ENCODE assay signal across 1 cellular context in genomic region chr10:24128066-24128751, GRCh38.
TF ChIP-seq lines count a peak whose summit lies in the region.

No MANE protein-coding gene starts in this region.

TF ChIP-seq in GM23338, 12 proteins besides CTCF, POLR2A, EP300 and RAD21 (continued from another document):
- TF ChIP-seq ZNF462 (CRISPR knock-in tag; IDR thresholded peaks at IDR 0.05): no peak
- TF ChIP-seq ZNF114 (CRISPR knock-in tag; IDR thresholded peaks at IDR 0.05): no peak
- TF ChIP-seq ETS1 (IDR thresholded peaks at IDR 0.05): no peak
